In genomic region chr2:36678856-36679255, GRCh38 we compare ENCODE assay signal across 32 cellular contexts. TPM values are rescaled to one million over a fixed set of nuclear protein-coding genes. Genes with fewer than 3 reads are reported as not detected.
"Had no signal": no experiment of that assay in that cellular context is flagged by ENCODE, and none has a peak within 500 bp of the region (broad histone marks: within the 10 kb centered on the region; RNA-seq: fewer than 3 reads in every experiment).

No MANE protein-coding gene starts in this region.

- H3K9me3 ChIP-seq: SJSA1 had no signal

- H3K9ac ChIP-seq: KMS-11, SK-N-SH had no signal

- DNase-seq: Karpas-422, NCI-H1048, NCI-H1092 treated with DMSO at 0.1 percent for 48 hours, NCI-H1105 treated with DMSO at 0.1 percent for 48 hours, NCI-H1417 treated with DMSO at 0.1 percent for 48 hours, NCI-H1436 treated with DMSO at 0.1 percent for 48 hours, NCI-H1694, NCI-H187, NCI-H1930, NCI-H2029 treated with DMSO at 0.1 percent for 48 hours, NCI-H2081 treated with DMSO at 0.1 percent for 48 hours, NCI-H2107, NCI-H2171, NCI-H446 treated with DMSO at 0.1 percent for 48 hours, NCI-H510A, NCI-H524, NCI-H526, NCI-H69, NCI-H748 treated with DMSO at 0.1 percent for 48 hours, NCI-H82, Peyer's patch, Right ventricle myocardium superior, RPMI8226, SHP77 treated with DMSO at 0.1 percent for 48 hours, SK-N-SH, SW 1271, T-helper 1 cell had no signal

- H3K4me2 ChIP-seq: KMS-11, PC-9, SK-N-SH had no signal

- H3K36me3 ChIP-seq: Peyer's patch, SJSA1 had no signal

- H3K4me1 ChIP-seq: Peyer's patch had no signal

- H3K27me3 ChIP-seq: Peyer's patch, SJSA1 had no signal

- H3K4me3 ChIP-seq: PC-9, Peyer's patch, SJSA1 had no signal

- H3K27ac ChIP-seq: KMS-11, PC-9, Peyer's patch had no signal

RNA-seq across cellular contexts. Expression of gene VIT, which starts 17.7 kb away (rescaled TPM):
- total RNA-seq: MCF 10A, OCI-LY7, PC-9 had no signal
- polyA plus RNA-seq: SK-N-SH had no signal
